18 cellular contexts compared by ENCODE assay signal in the genomic region with DNA sequence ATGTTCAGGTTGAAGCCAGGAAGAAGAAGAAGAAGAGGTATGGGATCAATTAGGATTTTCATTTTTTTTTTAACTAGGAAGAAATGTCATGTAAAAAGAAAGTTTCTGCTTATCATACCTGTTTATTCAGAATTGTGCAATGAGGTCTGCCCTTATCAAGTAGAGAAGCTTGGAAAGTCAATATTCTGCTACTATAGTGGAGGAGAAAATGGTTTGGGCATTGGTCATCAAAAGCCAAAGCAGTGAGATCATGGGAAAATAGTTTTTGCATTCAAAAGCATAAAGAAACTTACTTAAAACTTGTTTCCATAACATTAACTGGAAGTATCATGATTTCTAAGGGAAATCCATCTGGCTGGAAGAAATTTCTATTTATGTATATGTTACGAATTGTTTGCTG.
DNase-seq lines count a peak whose midpoint lies in the region; ATAC-seq and TF ChIP-seq lines count a peak whose summit lies in the region.
"Had no signal": no experiment of that assay in that cellular context is flagged by ENCODE, and none has a peak within 500 bp of the region (broad histone marks: within the 10 kb centered on the region; RNA-seq: fewer than 3 reads in every experiment).

No MANE protein-coding gene starts in this region.

- H3K4me1 ChIP-seq in mesenchymal stem cell (ENCODE audit: control insufficient read depth, insufficient read depth, low read depth, low read length), result no peaks in the 10 kb centered on the region
- H3K4me1 ChIP-seq: vagina had no signal

- CTCF ChIA-PET in Calu3 (lab: Charles Lee), result interaction anchor here (1.8 kb wide), 1 partner anchor 18 kb away, joined by 4 read pairs; no protein-coding TSS in a partner anchor

- no peak overlapping the region for H2BK15ac ChIP-seq in mesenchymal stem cell (ENCODE audit: low read depth, poor library complexity, severe bottlenecking)

- TF ChIP-seq CTCF in Calu3 (IDR thresholded peaks at IDR 0.05; ENCODE audit: unreplicated experiment) (no peak), epithelial cell of esophagus (IDR thresholded peaks at IDR 0.05; ENCODE audit: insufficient read depth, low read depth, low read length, missing control alignments) (no peak)

- WGBS in mesenchymal stem cell, result no CpG with 5 or more reads among the region's 1 CpG

- H3K36me3 ChIP-seq in mesenchymal stem cell (ENCODE audit: control insufficient read depth in 1 of 2, insufficient read depth in 2 of 2, low read depth in 1 of 2, low read length in 2 of 2), result no peaks in the 10 kb centered on the region
- H3K36me3 ChIP-seq: vagina had no signal

- no peaks in the 10 kb centered on the region for H3K27me3 ChIP-seq in mesenchymal stem cell (ENCODE audit: control insufficient read depth in 1 of 2, insufficient read depth in 1 of 2, low read length in 2 of 2)
- H3K27me3 ChIP-seq: vagina had no signal

- H3K14ac ChIP-seq in mesenchymal stem cell (ENCODE audit: low read length in 2 of 2), result no peak overlapping the region

- no peak overlapping the region for H3K4me2 ChIP-seq in mesenchymal stem cell (ENCODE audit: low read length, poor library complexity, severe bottlenecking)

- H3K4me3 ChIP-seq in epithelial cell of esophagus (ENCODE audit: low read length) (no peak overlapping the region), mesenchymal stem cell (ENCODE audit: insufficient read depth in 1 of 2, low read depth in 1 of 2, low read length in 2 of 2) (no peak overlapping the region)
- H3K4me3 ChIP-seq: vagina had no signal

- H2BK120ac ChIP-seq in mesenchymal stem cell (ENCODE audit: low read depth, low read length), result no peak overlapping the region

- H3K23ac ChIP-seq in mesenchymal stem cell (ENCODE audit: low read length in 2 of 2), result no peak overlapping the region

- peak overlapping the region; percentile 81 for H3K27ac Mint-ChIP-seq in Calu3 (ENCODE audit: unreplicated experiment)
- H3K27ac Mint-ChIP-seq: activated CD4-positive, alpha-beta T cell treated with anti-CD3 and anti-CD28 coated beads for 36 hours; activated naive CD4-positive, alpha-beta T cell treated with anti-CD3 and anti-CD28 coated beads, Interleukin-2, amount 50 U/mL, for 24 hours; stimulated activated naive CD8-positive, alpha-beta T cell treated with anti-CD3 and anti-CD28 coated beads, Interleukin-15, Interleukin-2, amounts not matched to agents 100 ng/mL and 50 ng/mL, for 24 hours had no signal

- no peaks in the 10 kb centered on the region for H3K79me1 ChIP-seq in mesenchymal stem cell (replicated peaks; ENCODE audit: low read length, poor library complexity, severe bottlenecking)

- no peak overlapping the region for H2AFZ ChIP-seq in mesenchymal stem cell (ENCODE audit: low read depth, low read length)

- ATAC-seq in GM21723 (IDR thresholded peaks at IDR 0.05; ENCODE audit: unreplicated experiment), result no peak
- ATAC-seq: activated CD4-positive, alpha-beta T cell treated with anti-CD3 and anti-CD28 coated beads for 36 hours had no signal

- H3K4me3 Mint-ChIP-seq in Calu3 (ENCODE audit: low read depth, unreplicated experiment), result peak overlapping the region; percentile 44
- H3K4me3 Mint-ChIP-seq: activated CD4-positive, alpha-beta T cell treated with anti-CD3 and anti-CD28 coated beads for 36 hours; activated naive CD4-positive, alpha-beta T cell treated with anti-CD3 and anti-CD28 coated beads, Interleukin-2, amount 50 U/mL, for 24 hours; stimulated activated naive CD8-positive, alpha-beta T cell treated with anti-CD3 and anti-CD28 coated beads, Interleukin-15, Interleukin-2, amounts not matched to agents 100 ng/mL and 50 ng/mL, for 24 hours had no signal

- no peak overlapping the region for H4K8ac ChIP-seq in mesenchymal stem cell (ENCODE audit: low read length)

- H3K27me3 Mint-ChIP-seq in Calu3 (ENCODE audit: unreplicated experiment), result no peaks in the 10 kb centered on the region
- H3K27me3 Mint-ChIP-seq: activated CD4-positive, alpha-beta T cell treated with anti-CD3 and anti-CD28 coated beads for 36 hours; activated naive CD4-positive, alpha-beta T cell treated with anti-CD3 and anti-CD28 coated beads, Interleukin-2, amount 50 U/mL, for 24 hours; stimulated activated naive CD8-positive, alpha-beta T cell treated with anti-CD3 and anti-CD28 coated beads, Interleukin-15, Interleukin-2, amounts not matched to agents 100 ng/mL and 50 ng/mL, for 24 hours had no signal

- H3K27ac ChIP-seq in mesenchymal stem cell (ENCODE audit: low read length, poor library complexity, severe bottlenecking), result peak overlapping the region; percentile 76
- H3K27ac ChIP-seq: vagina had no signal

- no peaks in the 10 kb centered on the region for H3K9me3 ChIP-seq in mesenchymal stem cell (ENCODE audit: control insufficient read depth, low read length)
- H3K9me3 ChIP-seq: vagina had no signal

- intact Hi-C loops in Calu3 (cut with micrococcal nuclease; ENCODE audit: unreplicated experiment), result loop anchor here (5.0 kb wide), 1 partner anchor 40 kb away; no protein-coding TSS in a partner anchor

- H3K18ac ChIP-seq in mesenchymal stem cell (ENCODE audit: low read depth in 1 of 2, low read length in 2 of 2), result no peak overlapping the region

- no peak overlapping the region for H2BK12ac ChIP-seq in mesenchymal stem cell (ENCODE audit: low read length in 2 of 2)

- no peaks in the 10 kb centered on the region for H3K9me3 Mint-ChIP-seq in Calu3 (ENCODE audit: low read depth, unreplicated experiment)

- H3K4ac ChIP-seq in mesenchymal stem cell (ENCODE audit: low read depth in 1 of 2, low read length in 2 of 2), result no peak overlapping the region

- no TSS peak for BruUV-seq in Calu3 (replicated peaks; lab: Mats Ljungman, UMichigan)

- no peak overlapping the region for H3K9ac ChIP-seq in mesenchymal stem cell (ENCODE audit: low read length)

- no peak overlapping the region for H2BK5ac ChIP-seq in mesenchymal stem cell (ENCODE audit: low read depth, low read length, poor library complexity, severe bottlenecking)

- DNase-seq in Calu3, result peak; percentile 18
- peak; percentile 48 for DNase-seq in RKO (ENCODE audit: low spot score)
- peak; percentile 78 for DNase-seq in epithelial cell of esophagus (ENCODE audit: low read depth)
- DNase-seq in mesenchymal stem cell, result peak; percentile 50
- no peak for DNase-seq in OCI-M2 (lab: John Stamatoyannopoulos, UW; ENCODE audit: unreplicated experiment)
- no peak for DNase-seq in activated CD4-positive, alpha-beta T cell treated with anti-CD3 and anti-CD28 coated beads, Interleukin-2, amount 50 U/mL, for 48 hours
- DNase-seq in GM19240 (ENCODE audit: insufficient read length, low spot score), result no peak
- DNase-seq: activated CD4-positive, alpha-beta T cell treated with anti-CD3 and anti-CD28 coated beads for 36 hours; cerebellar nuclear complex; COR-L47; head of caudate nucleus; KG1; NCI-H1105 treated with DMSO at 0.1 percent for 48 hours; SIG-M5 had no signal

- no peak overlapping the region for H2AK5ac ChIP-seq in mesenchymal stem cell (ENCODE audit: low read length, severe bottlenecking)

- H3K4me1 Mint-ChIP-seq in Calu3 (ENCODE audit: low read depth, unreplicated experiment), result peaks cover 50% of the 10 kb centered on the region
- H3K4me1 Mint-ChIP-seq: activated CD4-positive, alpha-beta T cell treated with anti-CD3 and anti-CD28 coated beads for 36 hours; activated naive CD4-positive, alpha-beta T cell treated with anti-CD3 and anti-CD28 coated beads, Interleukin-2, amount 50 U/mL, for 24 hours had no signal

- H3K36me3 Mint-ChIP-seq in Calu3 (ENCODE audit: insufficient read depth, unreplicated experiment), result no peaks in the 10 kb centered on the region
- H3K36me3 Mint-ChIP-seq: activated naive CD4-positive, alpha-beta T cell treated with anti-CD3 and anti-CD28 coated beads, Interleukin-2, amount 50 U/mL, for 24 hours had no signal

- no peak overlapping the region for H4K91ac ChIP-seq in mesenchymal stem cell (ENCODE audit: low read length)

Comparison
In these comparisons a context has a peak if more than half of its experiments do, and no peak if none do; other contexts are left out.
1. DNase-seq: peak in Calu3 (single experiment), RKO (single experiment), epithelial cell of esophagus (single experiment) and mesenchymal stem cell (single experiment); none in OCI-M2 (single experiment), activated CD4-positive, alpha-beta T cell treated with anti-CD3 and anti-CD28 coated beads, Interleukin-2, amount 50 U/mL, for 48 hours (0 of 2) and GM19240 (single experiment).